2 cellular contexts compared by ENCODE assay signal in the genomic region with DNA sequence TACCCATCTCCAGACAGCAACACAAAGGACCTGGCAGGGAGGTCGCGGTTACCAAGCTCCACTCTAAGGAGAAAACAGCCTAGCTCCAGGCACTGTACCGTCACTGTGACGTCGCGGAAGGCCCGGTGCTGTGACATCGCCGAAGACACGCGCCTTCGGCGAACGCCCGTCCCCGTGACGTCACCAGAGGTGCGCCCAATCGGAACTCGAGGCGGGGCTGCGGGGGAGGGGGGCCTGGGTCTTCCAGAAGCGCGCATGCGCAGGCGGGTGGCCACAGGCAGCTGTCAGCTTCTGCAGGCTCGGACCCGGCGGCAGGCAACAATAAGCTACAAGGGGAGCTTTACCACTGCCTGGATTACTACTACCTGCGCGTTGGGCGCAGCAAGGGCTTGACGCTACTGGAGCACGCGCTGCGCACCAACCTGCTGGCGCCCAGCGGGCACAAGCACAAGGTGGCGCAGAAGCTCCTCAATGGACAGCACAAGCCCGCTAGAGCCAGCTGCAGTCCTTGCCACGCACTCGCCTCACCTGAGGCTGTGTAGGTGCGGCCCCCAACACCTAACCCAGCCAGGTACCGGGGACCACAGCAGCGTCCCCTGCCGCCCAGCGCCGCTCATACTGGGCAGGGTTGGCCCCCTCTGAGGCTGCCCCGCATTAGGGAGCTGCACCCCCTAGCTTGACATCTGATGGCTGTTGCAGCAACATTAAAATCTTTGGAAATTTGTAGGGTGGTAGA.
TF ChIP-seq lines count a peak whose summit lies in the region.

No MANE protein-coding gene starts in this region.

TF ChIP-seq in HEK293, 187 proteins besides CTCF, POLR2A, EP300 and RAD21 (continued from another document and continues in another):
- TF ChIP-seq, protein P1, sequence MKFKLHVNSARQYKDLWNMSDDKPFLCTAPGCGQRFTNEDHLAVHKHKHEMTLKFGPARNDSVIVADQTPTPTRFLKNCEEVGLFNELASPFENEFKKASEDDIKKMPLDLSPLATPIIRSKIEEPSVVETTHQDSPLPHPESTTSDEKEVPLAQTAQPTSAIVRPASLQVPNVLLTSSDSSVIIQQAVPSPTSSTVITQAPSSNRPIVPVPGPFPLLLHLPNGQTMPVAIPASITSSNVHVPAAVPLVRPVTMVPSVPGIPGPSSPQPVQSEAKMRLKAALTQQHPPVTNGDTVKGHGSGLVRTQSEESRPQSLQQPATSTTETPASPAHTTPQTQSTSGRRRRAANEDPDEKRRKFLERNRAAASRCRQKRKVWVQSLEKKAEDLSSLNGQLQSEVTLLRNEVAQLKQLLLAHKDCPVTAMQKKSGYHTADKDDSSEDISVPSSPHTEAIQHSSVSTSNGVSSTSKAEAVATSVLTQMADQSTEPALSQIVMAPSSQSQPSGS (tag by site-specific recombination; IDR thresholded peaks at IDR 0.05; ENCODE audit: low read depth): peak; percentile 96
- TF ChIP-seq, protein P2, sequence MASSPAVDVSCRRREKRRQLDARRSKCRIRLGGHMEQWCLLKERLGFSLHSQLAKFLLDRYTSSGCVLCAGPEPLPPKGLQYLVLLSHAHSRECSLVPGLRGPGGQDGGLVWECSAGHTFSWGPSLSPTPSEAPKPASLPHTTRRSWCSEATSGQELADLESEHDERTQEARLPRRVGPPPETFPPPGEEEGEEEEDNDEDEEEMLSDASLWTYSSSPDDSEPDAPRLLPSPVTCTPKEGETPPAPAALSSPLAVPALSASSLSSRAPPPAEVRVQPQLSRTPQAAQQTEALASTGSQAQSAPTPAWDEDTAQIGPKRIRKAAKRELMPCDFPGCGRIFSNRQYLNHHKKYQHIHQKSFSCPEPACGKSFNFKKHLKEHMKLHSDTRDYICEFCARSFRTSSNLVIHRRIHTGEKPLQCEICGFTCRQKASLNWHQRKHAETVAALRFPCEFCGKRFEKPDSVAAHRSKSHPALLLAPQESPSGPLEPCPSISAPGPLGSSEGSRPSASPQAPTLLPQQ (tag by site-specific recombination; IDR thresholded peaks at IDR 0.05): 0 out of 2 replicates have a peak, but pooled peaks have one; percentile 11
- no peak for TF ChIP-seq ZNF521 (tag by site-specific recombination; IDR thresholded peaks at IDR 0.05)
- peak; percentile 61 for TF ChIP-seq SP2 (tag by site-specific recombination; IDR thresholded peaks at IDR 0.05)
- TF ChIP-seq KLF7 (tag by site-specific recombination; IDR thresholded peaks at IDR 0.05; ENCODE audit: borderline replicate concordance): no peak
- peak; percentile 56; the same call in 1 of the 2 replicates for TF ChIP-seq ZXDB (tag by site-specific recombination; IDR thresholded peaks at IDR 0.05)
- TF ChIP-seq, protein P3, sequence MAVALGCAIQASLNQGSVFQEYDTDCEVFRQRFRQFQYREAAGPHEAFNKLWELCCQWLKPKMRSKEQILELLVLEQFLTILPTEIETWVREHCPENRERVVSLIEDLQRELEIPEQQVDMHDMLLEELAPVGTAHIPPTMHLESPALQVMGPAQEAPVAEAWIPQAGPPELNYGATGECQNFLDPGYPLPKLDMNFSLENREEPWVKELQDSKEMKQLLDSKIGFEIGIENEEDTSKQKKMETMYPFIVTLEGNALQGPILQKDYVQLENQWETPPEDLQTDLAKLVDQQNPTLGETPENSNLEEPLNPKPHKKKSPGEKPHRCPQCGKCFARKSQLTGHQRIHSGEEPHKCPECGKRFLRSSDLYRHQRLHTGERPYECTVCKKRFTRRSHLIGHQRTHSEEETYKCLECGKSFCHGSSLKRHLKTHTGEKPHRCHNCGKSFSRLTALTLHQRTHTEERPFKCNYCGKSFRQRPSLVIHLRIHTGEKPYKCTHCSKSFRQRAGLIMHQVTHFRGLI (tag by site-specific recombination; IDR thresholded peaks at IDR 0.05): peak; percentile 95
- TF ChIP-seq ZNF335 (tag by site-specific recombination; conservative IDR thresholded peaks at IDR 0.05): peak; percentile 91
- TF ChIP-seq, protein P4, sequence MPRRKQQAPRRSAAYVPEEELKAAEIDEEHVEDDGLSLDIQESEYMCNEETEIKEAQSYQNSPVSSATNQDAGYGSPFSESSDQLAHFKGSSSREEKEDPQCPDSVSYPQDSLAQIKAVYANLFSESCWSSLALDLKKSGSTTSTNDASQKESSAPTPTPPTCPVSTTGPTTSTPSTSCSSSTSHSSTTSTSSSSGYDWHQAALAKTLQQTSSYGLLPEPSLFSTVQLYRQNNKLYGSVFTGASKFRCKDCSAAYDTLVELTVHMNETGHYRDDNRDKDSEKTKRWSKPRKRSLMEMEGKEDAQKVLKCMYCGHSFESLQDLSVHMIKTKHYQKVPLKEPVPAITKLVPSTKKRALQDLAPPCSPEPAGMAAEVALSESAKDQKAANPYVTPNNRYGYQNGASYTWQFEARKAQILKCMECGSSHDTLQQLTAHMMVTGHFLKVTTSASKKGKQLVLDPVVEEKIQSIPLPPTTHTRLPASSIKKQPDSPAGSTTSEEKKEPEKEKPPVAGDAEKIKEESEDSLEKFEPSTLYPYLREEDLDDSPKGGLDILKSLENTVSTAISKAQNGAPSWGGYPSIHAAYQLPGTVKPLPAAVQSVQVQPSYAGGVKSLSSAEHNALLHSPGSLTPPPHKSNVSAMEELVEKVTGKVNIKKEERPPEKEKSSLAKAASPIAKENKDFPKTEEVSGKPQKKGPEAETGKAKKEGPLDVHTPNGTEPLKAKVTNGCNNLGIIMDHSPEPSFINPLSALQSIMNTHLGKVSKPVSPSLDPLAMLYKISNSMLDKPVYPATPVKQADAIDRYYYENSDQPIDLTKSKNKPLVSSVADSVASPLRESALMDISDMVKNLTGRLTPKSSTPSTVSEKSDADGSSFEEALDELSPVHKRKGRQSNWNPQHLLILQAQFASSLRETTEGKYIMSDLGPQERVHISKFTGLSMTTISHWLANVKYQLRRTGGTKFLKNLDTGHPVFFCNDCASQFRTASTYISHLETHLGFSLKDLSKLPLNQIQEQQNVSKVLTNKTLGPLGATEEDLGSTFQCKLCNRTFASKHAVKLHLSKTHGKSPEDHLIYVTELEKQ (tag by site-specific recombination; IDR thresholded peaks at IDR 0.05; ENCODE audit: borderline replicate concordance): no peak
- TF ChIP-seq, protein P5, sequence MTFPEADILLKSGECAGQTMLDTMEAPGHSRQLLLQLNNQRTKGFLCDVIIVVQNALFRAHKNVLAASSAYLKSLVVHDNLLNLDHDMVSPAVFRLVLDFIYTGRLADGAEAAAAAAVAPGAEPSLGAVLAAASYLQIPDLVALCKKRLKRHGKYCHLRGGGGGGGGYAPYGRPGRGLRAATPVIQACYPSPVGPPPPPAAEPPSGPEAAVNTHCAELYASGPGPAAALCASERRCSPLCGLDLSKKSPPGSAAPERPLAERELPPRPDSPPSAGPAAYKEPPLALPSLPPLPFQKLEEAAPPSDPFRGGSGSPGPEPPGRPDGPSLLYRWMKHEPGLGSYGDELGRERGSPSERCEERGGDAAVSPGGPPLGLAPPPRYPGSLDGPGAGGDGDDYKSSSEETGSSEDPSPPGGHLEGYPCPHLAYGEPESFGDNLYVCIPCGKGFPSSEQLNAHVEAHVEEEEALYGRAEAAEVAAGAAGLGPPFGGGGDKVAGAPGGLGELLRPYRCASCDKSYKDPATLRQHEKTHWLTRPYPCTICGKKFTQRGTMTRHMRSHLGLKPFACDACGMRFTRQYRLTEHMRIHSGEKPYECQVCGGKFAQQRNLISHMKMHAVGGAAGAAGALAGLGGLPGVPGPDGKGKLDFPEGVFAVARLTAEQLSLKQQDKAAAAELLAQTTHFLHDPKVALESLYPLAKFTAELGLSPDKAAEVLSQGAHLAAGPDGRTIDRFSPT (tag by site-specific recombination; IDR thresholded peaks at IDR 0.05): peak; percentile 36; the same call in 1 of the 2 replicates
- peak; percentile 37; the same call in 1 of the 2 replicates for TF ChIP-seq SCRT2 (tag by site-specific recombination; IDR thresholded peaks at IDR 0.05)
- peak; percentile 52 for TF ChIP-seq KLF1 (tag by site-specific recombination; IDR thresholded peaks at IDR 0.05)
- TF ChIP-seq KLF10 (tag by site-specific recombination; IDR thresholded peaks at IDR 0.05): peak; percentile 72
- peak; percentile 38 for TF ChIP-seq GLIS2 (tag by site-specific recombination; IDR thresholded peaks at IDR 0.05)

TF ChIP-seq in liver, 16 proteins besides CTCF, POLR2A, EP300 and RAD21 (continued from another document):
- TF ChIP-seq, protein P6, sequence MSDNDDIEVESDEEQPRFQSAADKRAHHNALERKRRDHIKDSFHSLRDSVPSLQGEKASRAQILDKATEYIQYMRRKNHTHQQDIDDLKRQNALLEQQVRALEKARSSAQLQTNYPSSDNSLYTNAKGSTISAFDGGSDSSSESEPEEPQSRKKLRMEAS (IDR thresholded peaks at IDR 0.05): peak; percentile 92
- no peak for TF ChIP-seq HNF4G (IDR thresholded peaks at IDR 0.05)
- no peak for TF ChIP-seq RXRA (IDR thresholded peaks at IDR 0.05)
- TF ChIP-seq TAF1 (conservative IDR thresholded peaks at IDR 0.05): no peak
- TF ChIP-seq, protein P7, sequence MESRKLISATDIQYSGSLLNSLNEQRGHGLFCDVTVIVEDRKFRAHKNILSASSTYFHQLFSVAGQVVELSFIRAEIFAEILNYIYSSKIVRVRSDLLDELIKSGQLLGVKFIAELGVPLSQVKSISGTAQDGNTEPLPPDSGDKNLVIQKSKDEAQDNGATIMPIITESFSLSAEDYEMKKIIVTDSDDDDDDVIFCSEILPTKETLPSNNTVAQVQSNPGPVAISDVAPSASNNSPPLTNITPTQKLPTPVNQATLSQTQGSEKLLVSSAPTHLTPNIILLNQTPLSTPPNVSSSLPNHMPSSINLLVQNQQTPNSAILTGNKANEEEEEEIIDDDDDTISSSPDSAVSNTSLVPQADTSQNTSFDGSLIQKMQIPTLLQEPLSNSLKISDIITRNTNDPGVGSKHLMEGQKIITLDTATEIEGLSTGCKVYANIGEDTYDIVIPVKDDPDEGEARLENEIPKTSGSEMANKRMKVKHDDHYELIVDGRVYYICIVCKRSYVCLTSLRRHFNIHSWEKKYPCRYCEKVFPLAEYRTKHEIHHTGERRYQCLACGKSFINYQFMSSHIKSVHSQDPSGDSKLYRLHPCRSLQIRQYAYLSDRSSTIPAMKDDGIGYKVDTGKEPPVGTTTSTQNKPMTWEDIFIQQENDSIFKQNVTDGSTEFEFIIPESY (IDR thresholded peaks at IDR 0.05): no peak
- TF ChIP-seq EGR1 (IDR thresholded peaks at IDR 0.05; ENCODE audit: low read depth in 2 of 2): peak in 1 of 2 donors; percentile 67
- no peak for TF ChIP-seq NR2F2 (IDR thresholded peaks at IDR 0.05)
- TF ChIP-seq, protein P8, sequence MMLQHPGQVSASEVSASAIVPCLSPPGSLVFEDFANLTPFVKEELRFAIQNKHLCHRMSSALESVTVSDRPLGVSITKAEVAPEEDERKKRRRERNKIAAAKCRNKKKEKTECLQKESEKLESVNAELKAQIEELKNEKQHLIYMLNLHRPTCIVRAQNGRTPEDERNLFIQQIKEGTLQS (IDR thresholded peaks at IDR 0.05): no peak
